In the genomic region with DNA sequence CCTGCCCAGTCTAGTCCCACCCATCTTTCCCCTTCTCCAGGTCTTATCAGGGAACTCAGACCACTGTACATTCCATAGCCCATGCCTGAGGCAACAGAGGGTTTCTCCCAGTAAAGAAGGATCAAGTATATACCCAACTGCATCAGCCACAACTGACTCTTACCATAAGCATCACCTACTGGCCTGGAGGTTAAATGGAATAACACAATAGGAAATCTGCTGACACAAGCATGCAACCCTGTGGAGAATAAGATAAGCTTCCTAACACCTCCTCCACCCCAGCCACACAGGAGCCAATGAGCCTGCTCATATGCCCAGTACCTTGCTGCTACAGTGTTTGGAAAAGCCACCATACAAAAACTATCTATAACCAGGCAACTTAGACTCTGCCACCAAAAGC, we compare ENCODE assay signal across 20 cellular contexts.
"Had no signal": no experiment of that assay in that cellular context is flagged by ENCODE, and none has a peak within 500 bp of the region (broad histone marks: within the 10 kb centered on the region; RNA-seq: fewer than 3 reads in every experiment).

No MANE protein-coding gene starts in this region.

- H3K4me3 ChIP-seq: hepatocyte, pancreas, psoas muscle, right atrium auricular region, upper lobe of left lung had no signal

- H3K27ac ChIP-seq: hepatocyte, pancreas, psoas muscle, right atrium auricular region, upper lobe of left lung had no signal

- H3K4me1 ChIP-seq: pancreas, psoas muscle, right atrium auricular region, upper lobe of left lung had no signal

- FAIRE-seq: frontal cortex, pancreas had no signal

- H3K36me3 ChIP-seq: pancreas, right atrium auricular region, upper lobe of left lung had no signal

- H3K27me3 ChIP-seq: hepatocyte, pancreas, right atrium auricular region, upper lobe of left lung had no signal

- DNase-seq: activated CD4-positive, alpha-beta T cell treated with anti-CD3 and anti-CD28 coated beads, Interleukin-2, amount 10 ng/mL, durations not matched to agents 7 days and 5 days; activated CD8-positive, alpha-beta memory T cell treated with anti-CD3 and anti-CD28 coated beads, Interleukin-2, amount 10 ng/mL, durations not matched to agents 7 days and 5 days; activated CD8-positive, alpha-beta T cell treated with anti-CD3 and anti-CD28 coated beads for 36 hours; activated effector memory CD4-positive, alpha-beta T cell treated with anti-CD3 and anti-CD28 coated beads, Interleukin-2, amount 50 U/mL, for 16 hours; activated naive CD4-positive, alpha-beta T cell treated with anti-CD3 and anti-CD28 coated beads, Interleukin-2, amount 10 ng/mL, durations not matched to agents 7 days and 5 days; activated T-cell treated with anti-CD3 and anti-CD28 coated beads for 4 hours; amygdala; cortex of kidney; glutamatergic neuron; left ventricle myocardium superior; mammary epithelial cell; pancreas; psoas muscle; stimulated activated CD4-positive, alpha-beta T cell treated with anti-CD3 and anti-CD28 coated beads, Interleukin-4, amount 100 ng/mL, for 4 hours; stimulated activated naive CD8-positive, alpha-beta T cell treated with anti-CD3 and anti-CD28 coated beads, Interleukin-15, Interleukin-2, amounts not matched to agents 100 U/mL and 50 U/mL, for 24 hours; T1000; upper lobe of left lung had no signal

- H2AFZ ChIP-seq: hepatocyte had no signal

- H3K4me2 ChIP-seq: hepatocyte had no signal
